ENCODE assay signal across 21 cellular contexts in genomic region chr21:26815197-26815596, GRCh38. TPM values are rescaled to one million over a fixed set of nuclear protein-coding genes. Genes with fewer than 3 reads are reported as not detected.
DNase-seq lines count a peak whose midpoint lies in the region; FAIRE-seq and TF ChIP-seq lines count a peak whose summit lies in the region.
"Had no signal": no experiment of that assay in that cellular context is flagged by ENCODE, and none has a peak within 500 bp of the region (broad histone marks: within the 10 kb centered on the region; RNA-seq: fewer than 3 reads in every experiment).

No MANE protein-coding gene starts in this region.

- peak overlapping the region; percentile 55 for H3K4me3 ChIP-seq in ACC112 (ENCODE audit: low read depth, low read length)
- H3K4me3 ChIP-seq in endothelial cell of umbilical vein (replicated peaks in 1 of 3; ENCODE audit: insufficient read depth in 1 of 3, low read depth in 1 of 3, low read length in 3 of 3): no peak overlapping the region
- no peak overlapping the region for H3K4me3 ChIP-seq in right atrium auricular region
- peak overlapping the region in 2 of 3 donors; percentile 42 to 50 for H3K4me3 ChIP-seq in skeletal muscle tissue (ENCODE audit: low read length in 3 of 3)
- no peak overlapping the region for H3K4me3 ChIP-seq in prostate gland
- no peak overlapping the region for H3K4me3 ChIP-seq in neural progenitor cell
- H3K4me3 ChIP-seq: BLaER1, GM12878, SJCRH30 had no signal

- H3K9me3 Mint-ChIP-seq in neural progenitor cell: no peaks in the 10 kb centered on the region
- H3K9me3 Mint-ChIP-seq: CD8-positive, alpha-beta T cell had no signal

- H4K20me1 ChIP-seq in endothelial cell of umbilical vein (replicated peaks; ENCODE audit: control insufficient read depth, extremely low read depth, insufficient read depth, low read length) (no peaks in the 10 kb centered on the region), neural progenitor cell (ENCODE audit: low read depth) (no peaks in the 10 kb centered on the region)
- H4K20me1 ChIP-seq: BLaER1 had no signal

- H3K27ac Mint-ChIP-seq in neural progenitor cell: no peak overlapping the region
- H3K27ac Mint-ChIP-seq: CD8-positive, alpha-beta T cell had no signal

- peaks cover 16% of the 10 kb centered on the region for H3K4me1 Mint-ChIP-seq in neural progenitor cell

- H3K27me3 Mint-ChIP-seq in neural progenitor cell (ENCODE audit: insufficient read depth, low read depth): peaks cover 2% of the 10 kb centered on the region

- CTCF ChIA-PET in endothelial cell of umbilical vein (lab: Charles Lee): interaction anchor here (0.9 to 3.2 kb wide), 14 partner anchors 10 to 1930 kb away, joined by 3 to 43 read pairs (median 6); partner anchors contain the start of gene ADAMTS1

- H3K9me3 ChIP-seq in endothelial cell of umbilical vein (replicated peaks; ENCODE audit: control insufficient read depth, insufficient read depth, low read length): no peaks in the 10 kb centered on the region
- H3K9me3 ChIP-seq in right atrium auricular region: no peaks in the 10 kb centered on the region
- H3K9me3 ChIP-seq in skeletal muscle tissue (ENCODE audit: control insufficient read depth in 3 of 3, low read length in 3 of 3): no peaks in the 10 kb centered on the region
- H3K9me3 ChIP-seq in prostate gland: no peaks in the 10 kb centered on the region
- H3K9me3 ChIP-seq in neural progenitor cell (ENCODE audit: low read depth): no peaks in the 10 kb centered on the region
- H3K9me3 ChIP-seq: BLaER1, SJCRH30 had no signal

- BruUV-seq in endothelial cell of umbilical vein (replicated peaks; lab: Mats Ljungman, UMichigan): no TSS peak

- FAIRE-seq in endothelial cell of umbilical vein (lab: Jason Lieb, UNC): peak; percentile 26
- FAIRE-seq: GM12878, GM18507 had no signal

- H3K4me1 ChIP-seq in ACC112 (ENCODE audit: control insufficient read depth, insufficient read depth, low read length, unreplicated experiment) (peaks cover 3% of the 10 kb centered on the region), endothelial cell of umbilical vein (ENCODE audit: control insufficient read depth, extremely low read depth, insufficient read depth, low read length) (no peaks in the 10 kb centered on the region), right atrium auricular region (no peaks in the 10 kb centered on the region), skeletal muscle tissue (ENCODE audit: control insufficient read depth in 3 of 3, insufficient read depth in 3 of 3, low read length in 3 of 3) (peaks cover 0 to 4% (median 0%) of the 10 kb centered on the region in 3 donors), prostate gland (replicated peaks) (no peaks in the 10 kb centered on the region), neural progenitor cell (no peaks in the 10 kb centered on the region)
- H3K4me1 ChIP-seq: BLaER1 had no signal

- H3K36me3 Mint-ChIP-seq in neural progenitor cell: no peaks in the 10 kb centered on the region
- H3K36me3 Mint-ChIP-seq: CD8-positive, alpha-beta T cell had no signal

- peaks cover 8% of the 10 kb centered on the region for H3F3A ChIP-seq in neural progenitor cell (ENCODE audit: low read depth)

- POLR2A ChIA-PET in endothelial cell of umbilical vein (lab: Charles Lee): no interaction called here

- H3K27ac ChIP-seq in ACC112 (ENCODE audit: low read depth, low read length) (peak overlapping the region; percentile 18; the same call in 1 of the 2 replicates), endothelial cell of umbilical vein (ENCODE audit: insufficient read depth, low read depth, low read length) (no peak overlapping the region), right atrium auricular region (peak overlapping the region; percentile 33 to 39), skeletal muscle tissue (ENCODE audit: low read depth, low read length) (peak overlapping the region; percentile 75), substantia nigra (ENCODE audit: low read depth, low read length, poor library complexity, severe bottlenecking) (no peak overlapping the region), prostate gland (no peak overlapping the region), neural progenitor cell (no peak overlapping the region)
- H3K27ac ChIP-seq: BLaER1, SJCRH30 had no signal

- H3K79me2 ChIP-seq in ACC112 (ENCODE audit: control insufficient read depth, insufficient read depth, low read length, unreplicated experiment) (no peaks in the 10 kb centered on the region), endothelial cell of umbilical vein (ENCODE audit: control insufficient read depth, insufficient read depth, low read length) (no peaks in the 10 kb centered on the region), neural progenitor cell (ENCODE audit: low read depth) (no peaks in the 10 kb centered on the region)

- no peak overlapping the region for H3K4me3 Mint-ChIP-seq in neural progenitor cell
- H3K4me3 Mint-ChIP-seq: CD8-positive, alpha-beta T cell had no signal

- TF ChIP-seq POLR2A in endothelial cell of umbilical vein (IDR thresholded peaks at IDR 0.05; ENCODE audit: low read depth, low read length) (no peak), prostate gland (IDR thresholded peaks at IDR 0.05) (no peak)

- no peaks in the 10 kb centered on the region for H3K27me3 ChIP-seq in ACC112 (ENCODE audit: insufficient read depth, low read length)
- peaks cover 1 to 2% of the 10 kb centered on the region in 2 experiments for H3K27me3 ChIP-seq in endothelial cell of umbilical vein (ENCODE audit: control insufficient read depth in 2 of 2, insufficient read depth in 2 of 2, low read length in 2 of 2)
- H3K27me3 ChIP-seq in right atrium auricular region: no peaks in the 10 kb centered on the region
- no peaks in the 10 kb centered on the region for H3K27me3 ChIP-seq in skeletal muscle tissue (ENCODE audit: control insufficient read depth in 3 of 3, insufficient read depth in 3 of 3, low read length in 3 of 3)
- no peaks in the 10 kb centered on the region for H3K27me3 ChIP-seq in prostate gland (replicated peaks; ENCODE audit: insufficient read depth)
- no peaks in the 10 kb centered on the region for H3K27me3 ChIP-seq in neural progenitor cell
- H3K27me3 ChIP-seq: BLaER1, SJCRH30 had no signal

- intact Hi-C loops in endothelial cell of umbilical vein (cut with micrococcal nuclease) (loop anchor here (5.0 kb wide), 1 partner anchor 38 kb away; no protein-coding TSS in a partner anchor), prostate gland (cut with DNase I) (no loop called here)

- H3K9me1 ChIP-seq in endothelial cell of umbilical vein (replicated peaks; ENCODE audit: control insufficient read depth, extremely low read depth, insufficient read depth, low read length): no peaks in the 10 kb centered on the region

- TF ChIP-seq CTCF in endothelial cell of umbilical vein (IDR thresholded peaks at IDR 0.05; ENCODE audit: extremely low read depth in 1 of 2, insufficient read depth in 1 of 2, low read depth in 1 of 2, low read length in 2 of 2) (no peak), right atrium auricular region (IDR thresholded peaks at IDR 0.05) (no peak), prostate gland (IDR thresholded peaks at IDR 0.05) (no peak), neural progenitor cell (IDR thresholded peaks at IDR 0.05) (no peak)

- no peak overlapping the region for H3K4me2 ChIP-seq in endothelial cell of umbilical vein (ENCODE audit: insufficient read depth, low read length)
- H3K4me2 ChIP-seq in neural progenitor cell: no peak overlapping the region
- H3K4me2 ChIP-seq: BLaER1 had no signal

- H3K9ac ChIP-seq in endothelial cell of umbilical vein (replicated peaks; ENCODE audit: extremely low read depth, insufficient read depth, low read length) (no peak overlapping the region), skeletal muscle tissue (ENCODE audit: low read depth in 1 of 3, low read length in 3 of 3) (peak overlapping the region in 1 of 3 donors; percentile 8), neural progenitor cell (no peak overlapping the region)
- H3K9ac ChIP-seq: BLaER1 had no signal

- DNase-seq in endothelial cell of umbilical vein (ENCODE audit: low read depth, low spot score) (no peak), right atrium auricular region (ENCODE audit: low spot score) (no peak), substantia nigra (lab: John Stamatoyannopoulos, UW) (no peak), prostate gland (ENCODE audit: low spot score) (no peak), neural progenitor cell (ENCODE audit: low spot score) (no peak), NCI-H1417 treated with DMSO at 0.1 percent for 48 hours (lab: John Stamatoyannopoulos, UW) (no peak)
- DNase-seq: 8988T; CD8-positive, alpha-beta T cell; GDM1; HCEC 1CT; MV-4-11; NCI-H1930; NCI-H2171; NK-92 treated with Interleukin-12 subunit alpha and Interleukin-12 subunit beta, amount 100 ng/mL, for 24 hours; RPMI8226; SJCRH30 had no signal

- H2AFZ ChIP-seq in ACC112 (ENCODE audit: low read length, unreplicated experiment) (no peak overlapping the region), endothelial cell of umbilical vein (ENCODE audit: low read depth, low read length) (no peak overlapping the region), neural progenitor cell (replicated peaks) (no peak overlapping the region)

- dilution Hi-C loops in endothelial cell of umbilical vein (cut with MboI; ENCODE audit: extremely low pct_ligation_motif_present, low sequenced_read_pairs): no loop called here

- H3K36me3 ChIP-seq in ACC112 (ENCODE audit: insufficient read depth, low read length) (no peaks in the 10 kb centered on the region), endothelial cell of umbilical vein (ENCODE audit: control insufficient read depth in 2 of 2, extremely low read depth in 1 of 2, insufficient read depth in 2 of 2, low read length in 2 of 2) (no peaks in the 10 kb centered on the region), right atrium auricular region (no peaks in the 10 kb centered on the region), skeletal muscle tissue (ENCODE audit: control insufficient read depth in 3 of 3, insufficient read depth in 3 of 3, low read length in 3 of 3) (no peaks in the 10 kb centered on the region), prostate gland (no peaks in the 10 kb centered on the region), neural progenitor cell (no peaks in the 10 kb centered on the region)
- H3K36me3 ChIP-seq: BLaER1, SJCRH30 had no signal

TF ChIP-seq in endothelial cell of umbilical vein, 7 proteins besides CTCF, POLR2A, EP300 and RAD21 (continues in another document):
- TF ChIP-seq MYC (IDR thresholded peaks at IDR 0.05; ENCODE audit: low read depth, low read length): no peak

RNA-seq across cellular contexts. Expression of gene ADAMTS1, which starts 30.0 kb away (rescaled TPM):
- total RNA-seq in endothelial cell of umbilical vein (12.8 and 16.3 TPM in 2 replicates), right atrium auricular region (10 to 100 TPM; 65.9 to 89.7 TPM), skeletal muscle tissue (32.4 TPM), prostate gland (100 to 1,000 TPM in 1 of 2 donors, 10 to 100 TPM in 1; 19.4 to 110 TPM), neural progenitor cell (ENCODE audit: low replicate concordance) (6.7 and 7.5 TPM in 2 replicates)
- 13.7 and 15.4 TPM in 2 replicates for polyA plus RNA-seq in endothelial cell of umbilical vein
- 25.4 and 31.6 TPM in 2 replicates for polyA plus RNA-seq in endothelial cell of umbilical vein (2011; cell fraction: cytosol; rRNA removed)
- polyA plus RNA-seq in endothelial cell of umbilical vein (2011; cell fraction: nucleus; rRNA removed): 143 and 144 TPM in 2 replicates
- polyA plus RNA-seq in endothelial cell of umbilical vein (2012): 30.0 and 52.8 TPM in 2 replicates
- polyA minus RNA-seq in endothelial cell of umbilical vein: 32.4 and 54.6 TPM in 2 replicates
- polyA minus RNA-seq in endothelial cell of umbilical vein (2011; cell fraction: cytosol; rRNA and poly(A)+ RNA removed): 218 TPM
- polyA minus RNA-seq in endothelial cell of umbilical vein (2011; cell fraction: nucleus; rRNA and poly(A)+ RNA removed): 106 and 148 TPM in 2 replicates
- total RNA-seq: CD8-positive, alpha-beta T cell had no signal

Comparison
In these comparisons a context has a peak if more than half of its experiments do, and no peak if none do; other contexts are left out.
1. H3K27ac ChIP-seq: peak in ACC112 (single experiment), right atrium auricular region (2 of 2) and skeletal muscle tissue (single experiment); none in endothelial cell of umbilical vein (single experiment), substantia nigra (single experiment), prostate gland (0 of 2) and neural progenitor cell (single experiment).
2. H3K4me3 ChIP-seq: peak in ACC112 (single experiment) and skeletal muscle tissue (2 of 3); none in endothelial cell of umbilical vein (0 of 3), right atrium auricular region (0 of 2), prostate gland (0 of 2) and neural progenitor cell (single experiment).